Comparison of ENCODE assay signal across 39 cellular contexts in the genomic region with DNA sequence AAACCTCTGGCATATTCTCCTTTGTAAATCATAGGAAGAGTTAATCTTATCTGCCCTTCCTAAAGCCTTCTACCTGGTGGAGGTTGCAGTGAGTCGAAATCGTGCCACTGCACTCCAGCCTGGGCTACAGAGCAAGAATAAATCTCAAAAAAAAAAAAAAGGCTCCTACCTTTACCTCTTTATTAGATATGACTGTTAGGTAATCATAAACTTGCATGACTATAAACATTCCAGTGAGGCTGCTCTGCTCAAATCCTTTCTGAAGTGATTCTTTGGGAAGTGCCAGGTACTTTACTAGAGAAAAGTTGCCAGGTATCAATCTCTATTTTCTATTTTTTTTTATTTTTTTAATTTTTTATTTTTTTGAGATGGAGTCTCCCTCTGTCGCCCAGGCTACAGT. TPM values are rescaled to one million over a fixed set of nuclear protein-coding genes. Genes with fewer than 3 reads are reported as not detected.
"Had no signal": no experiment of that assay in that cellular context is flagged by ENCODE, and none has a peak within 500 bp of the region (broad histone marks: within the 10 kb centered on the region; RNA-seq: fewer than 3 reads in every experiment).

No MANE protein-coding gene starts in this region.

- H3K27ac ChIP-seq: ascending aorta, cardiac muscle cell, VCaP had no signal

- H3K27ac Mint-ChIP-seq: activated B cell treated with CpG ODN at 0.5 μM for 24 hours; activated CD4-positive, alpha-beta memory T cell treated with anti-CD3 and anti-CD28 coated beads for 36 hours; activated CD4-positive, alpha-beta T cell treated with anti-CD3 and anti-CD28 coated beads, Interleukin-2, amount 10 ng/mL, durations not matched to agents 24 days and 14 days; activated CD8-positive, alpha-beta T cell treated with anti-CD3 and anti-CD28 coated beads for 36 hours; activated naive CD4-positive, alpha-beta T cell treated with anti-CD3 and anti-CD28 coated beads for 36 hours; activated naive CD8-positive, alpha-beta T cell; activated naive CD8-positive, alpha-beta T cell treated with anti-CD3 and anti-CD28 coated beads, Interleukin-2, amount 10 ng/mL, durations not matched to agents 7 days and 5 days; activated naive CD8-positive, alpha-beta T cell treated with anti-CD3 and anti-CD28 coated beads, Interleukin-2, amount 50 U/mL, for 24 hours; activated T-cell treated with anti-CD3 and anti-CD28 coated beads, Interleukin-2, amount 50 U/mL, for 72 hours; activated T-helper 1 cell treated with anti-CD3 and anti-CD28 coated beads, Interleukin-12 subunit alpha, Interleukin-12 subunit beta, Interleukin-2, Interleukin-4 antibody, amounts not matched to agents 30 ng/mL and 10 ng/mL and 1 ng/mL, durations not matched to agents 14 hours and 24 hours and 36 hours; activated T-helper 17 cell treated with anti-CD3 and anti-CD28 coated beads, Interleukin-2, amount 50 U/mL, for 72 hours; T-helper 1 cell treated with Interleukin-12 subunit alpha and Interleukin-12 subunit beta and Interleukin-4 antibody, amounts not matched to agents 30 μg/mL and 1 μg/mL, for 36 hours; T-helper 2 cell treated with Interferon-gamma antibody and Interleukin-4, amounts not matched to agents 5 μg/mL and 100 μg/mL, for 36 hours had no signal

- H3K4me3 Mint-ChIP-seq: activated B cell treated with CpG ODN at 0.5 μM for 24 hours; activated CD4-positive, alpha-beta memory T cell treated with anti-CD3 and anti-CD28 coated beads for 36 hours; activated CD4-positive, alpha-beta T cell treated with anti-CD3 and anti-CD28 coated beads, Interleukin-2, amount 10 ng/mL, durations not matched to agents 24 days and 14 days; activated CD8-positive, alpha-beta T cell treated with anti-CD3 and anti-CD28 coated beads for 36 hours; activated naive CD4-positive, alpha-beta T cell treated with anti-CD3 and anti-CD28 coated beads for 36 hours; activated naive CD8-positive, alpha-beta T cell; activated naive CD8-positive, alpha-beta T cell treated with anti-CD3 and anti-CD28 coated beads, Interleukin-2, amount 10 ng/mL, durations not matched to agents 7 days and 5 days; activated naive CD8-positive, alpha-beta T cell treated with anti-CD3 and anti-CD28 coated beads, Interleukin-2, amount 50 U/mL, for 24 hours; activated T-cell treated with anti-CD3 and anti-CD28 coated beads, Interleukin-2, amount 50 U/mL, for 4 hours; activated T-cell treated with anti-CD3 and anti-CD28 coated beads, Interleukin-2, amount 50 U/mL, for 72 hours; activated T-helper 1 cell treated with anti-CD3 and anti-CD28 coated beads, Interleukin-12 subunit alpha, Interleukin-12 subunit beta, Interleukin-2, Interleukin-4 antibody, amounts not matched to agents 30 ng/mL and 10 ng/mL and 1 ng/mL, durations not matched to agents 14 hours and 24 hours and 36 hours; activated T-helper 17 cell treated with anti-CD3 and anti-CD28 coated beads, Interleukin-2, amount 50 U/mL, for 72 hours; central memory CD8-positive, alpha-beta T cell; T-helper 1 cell treated with Interleukin-12 subunit alpha and Interleukin-12 subunit beta and Interleukin-4 antibody, amounts not matched to agents 30 μg/mL and 1 μg/mL, for 36 hours; T-helper 2 cell treated with Interferon-gamma antibody and Interleukin-4, amounts not matched to agents 5 μg/mL and 100 μg/mL, for 36 hours had no signal

- H3K4me3 ChIP-seq: ascending aorta, cardiac muscle cell had no signal

- H3K9me3 Mint-ChIP-seq: activated B cell treated with CpG ODN at 0.5 μM for 24 hours; activated CD4-positive, alpha-beta memory T cell treated with anti-CD3 and anti-CD28 coated beads for 36 hours; activated CD4-positive, alpha-beta T cell treated with anti-CD3 and anti-CD28 coated beads, Interleukin-2, amount 10 ng/mL, durations not matched to agents 24 days and 14 days; activated CD8-positive, alpha-beta T cell treated with anti-CD3 and anti-CD28 coated beads for 36 hours; activated naive CD4-positive, alpha-beta T cell treated with anti-CD3 and anti-CD28 coated beads for 36 hours; activated naive CD8-positive, alpha-beta T cell treated with anti-CD3 and anti-CD28 coated beads, Interleukin-2, amount 10 ng/mL, durations not matched to agents 7 days and 5 days; activated naive CD8-positive, alpha-beta T cell treated with anti-CD3 and anti-CD28 coated beads, Interleukin-2, amount 50 U/mL, for 24 hours; activated T-cell treated with anti-CD3 and anti-CD28 coated beads, Interleukin-2, amount 50 U/mL, for 4 hours; activated T-helper 1 cell treated with anti-CD3 and anti-CD28 coated beads, Interleukin-12 subunit alpha, Interleukin-12 subunit beta, Interleukin-2, Interleukin-4 antibody, amounts not matched to agents 30 ng/mL and 10 ng/mL and 1 ng/mL, durations not matched to agents 14 hours and 24 hours and 36 hours; activated T-helper 17 cell treated with anti-CD3 and anti-CD28 coated beads, Interleukin-2, amount 50 U/mL, for 72 hours; T-helper 1 cell treated with Interleukin-12 subunit alpha and Interleukin-12 subunit beta and Interleukin-4 antibody, amounts not matched to agents 30 μg/mL and 1 μg/mL, for 36 hours; T-helper 2 cell treated with Interferon-gamma antibody and Interleukin-4, amounts not matched to agents 5 μg/mL and 100 μg/mL, for 36 hours had no signal

- DNase-seq: activated B cell treated with CpG ODN at 0.5 μM for 24 hours; activated CD4-positive, alpha-beta memory T cell treated with anti-CD3 and anti-CD28 coated beads for 36 hours; activated CD4-positive, alpha-beta T cell treated with anti-CD3 and anti-CD28 coated beads for 4 hours; activated CD4-positive, alpha-beta T cell treated with anti-CD3 and anti-CD28 coated beads, Interleukin-2, amount 10 ng/mL, durations not matched to agents 24 days and 14 days; activated CD4-positive, alpha-beta T cell treated with anti-CD3 and anti-CD28 coated beads, Interleukin-2, amount 50 U/mL, for 1 hour; activated CD4-positive, alpha-beta T cell treated with anti-CD3 and anti-CD28 coated beads, Interleukin-2, amount 50 U/mL, for 4 hours; activated CD4-positive, CD25-positive, alpha-beta regulatory T cell treated with anti-CD3 and anti-CD28 coated beads, Interleukin-2, amount 50 U/mL, for 72 hours; activated CD8-positive, alpha-beta memory T cell treated with anti-CD3 and anti-CD28 coated beads, Interleukin-2, amount 50 U/mL, for 4 hours; activated CD8-positive, alpha-beta T cell treated with anti-CD3 and anti-CD28 coated beads for 36 hours; activated effector memory CD4-positive, alpha-beta T cell treated with anti-CD3 and anti-CD28 coated beads, Interleukin-2, amount 50 U/mL, for 16 hours; activated gamma-delta T cell treated with Interleukin-2 at 50 U/mL for 16 hours; activated naive CD4-positive, alpha-beta T cell; activated naive CD4-positive, alpha-beta T cell treated with anti-CD3 and anti-CD28 coated beads for 36 hours; activated naive CD4-positive, alpha-beta T cell treated with anti-CD3 and anti-CD28 coated beads, Interleukin-2, amount 50 U/mL, for 16 hours; activated naive CD8-positive, alpha-beta T cell treated with anti-CD3 and anti-CD28 coated beads, Interleukin-2, amount 10 ng/mL, durations not matched to agents 7 days and 5 days; activated naive CD8-positive, alpha-beta T cell treated with anti-CD3 and anti-CD28 coated beads, Interleukin-2, amount 50 U/mL, for 24 hours; activated T-cell treated with anti-CD3 and anti-CD28 coated beads for 4 hours; activated T-cell treated with anti-CD3 and anti-CD28 coated beads, Interleukin-2, amount 50 U/mL, for 1 hour; activated T-cell treated with anti-CD3 and anti-CD28 coated beads, Interleukin-2, amount 50 U/mL, for 4 hours; activated T-cell treated with anti-CD3 and anti-CD28 coated beads, Interleukin-2, amount 50 U/mL, for 72 hours; amygdala; anterior cingulate cortex; caudate nucleus; cerebellar nuclear complex; T-helper 1 cell; T-helper 2 cell; T-helper 9 cell had no signal

- H3K27me3 ChIP-seq: ascending aorta, cardiac muscle cell had no signal

- H3K36me3 Mint-ChIP-seq: activated CD4-positive, alpha-beta memory T cell treated with anti-CD3 and anti-CD28 coated beads for 36 hours; activated naive CD8-positive, alpha-beta T cell; activated naive CD8-positive, alpha-beta T cell treated with anti-CD3 and anti-CD28 coated beads, Interleukin-2, amount 10 ng/mL, durations not matched to agents 7 days and 5 days had no signal

- H3K27me3 Mint-ChIP-seq: activated CD4-positive, alpha-beta T cell treated with anti-CD3 and anti-CD28 coated beads, Interleukin-2, amount 10 ng/mL, durations not matched to agents 24 days and 14 days; activated naive CD8-positive, alpha-beta T cell; activated naive CD8-positive, alpha-beta T cell treated with anti-CD3 and anti-CD28 coated beads, Interleukin-2, amount 50 U/mL, for 24 hours; central memory CD8-positive, alpha-beta T cell had no signal

- FAIRE-seq: bronchial epithelial cell, TTC549 had no signal

- H3K9me3 ChIP-seq: ascending aorta had no signal

- H3K4me1 ChIP-seq: ascending aorta had no signal

- H3K4me1 Mint-ChIP-seq: activated B cell treated with CpG ODN at 0.5 μM for 24 hours; activated CD4-positive, alpha-beta T cell treated with anti-CD3 and anti-CD28 coated beads, Interleukin-2, amount 10 ng/mL, durations not matched to agents 24 days and 14 days; activated naive CD8-positive, alpha-beta T cell treated with anti-CD3 and anti-CD28 coated beads, Interleukin-2, amount 10 ng/mL, durations not matched to agents 7 days and 5 days; activated naive CD8-positive, alpha-beta T cell treated with anti-CD3 and anti-CD28 coated beads, Interleukin-2, amount 50 U/mL, for 24 hours; activated T-helper 17 cell treated with anti-CD3 and anti-CD28 coated beads, Interleukin-2, amount 50 U/mL, for 72 hours; central memory CD8-positive, alpha-beta T cell had no signal

- ATAC-seq: activated CD8-positive, alpha-beta T cell treated with anti-CD3 and anti-CD28 coated beads for 36 hours; activated naive CD8-positive, alpha-beta T cell treated with anti-CD3 and anti-CD28 coated beads, Interleukin-2, amount 50 U/mL, for 24 hours; activated T-cell treated with anti-CD3 and anti-CD28 coated beads, Interleukin-2, amount 50 U/mL, for 4 hours; activated T-cell treated with anti-CD3 and anti-CD28 coated beads, Interleukin-2, amount 50 U/mL, for 72 hours; activated T-helper 17 cell treated with anti-CD3 and anti-CD28 coated beads, Interleukin-2, amount 50 U/mL, for 72 hours had no signal

- H3K36me3 ChIP-seq: ascending aorta, cardiac muscle cell had no signal

RNA-seq across cellular contexts. Expression of a gene that starts 59.6 kb away (rescaled TPM):
- total RNA-seq: activated CD4-positive, alpha-beta memory T cell treated with anti-CD3 and anti-CD28 coated beads for 36 hours; activated CD4-positive, alpha-beta T cell treated with anti-CD3 and anti-CD28 coated beads, Interleukin-2, amount 10 ng/mL, durations not matched to agents 24 days and 14 days; activated CD8-positive, alpha-beta memory T cell treated with anti-CD3 and anti-CD28 coated beads for 36 hours; activated naive CD4-positive, alpha-beta T cell treated with anti-CD3 and anti-CD28 coated beads for 36 hours; activated naive CD8-positive, alpha-beta T cell treated with anti-CD3 and anti-CD28 coated beads, Interleukin-2, amount 10 ng/mL, durations not matched to agents 7 days and 5 days; activated T-helper 1 cell treated with anti-CD3 and anti-CD28 coated beads, Interleukin-12 subunit alpha, Interleukin-12 subunit beta, Interleukin-2, Interleukin-4 antibody, amounts not matched to agents 30 ng/mL and 10 ng/mL and 1 ng/mL, durations not matched to agents 14 hours and 24 hours and 36 hours; activated T-helper 17 cell treated with anti-CD3 and anti-CD28 coated beads, Interleukin-2, amount 50 U/mL, for 72 hours; bronchial epithelial cell had no signal
